2 cellular contexts compared by ENCODE assay signal in genomic region chr9:4576448-4576847, GRCh38.
TF ChIP-seq lines count a peak whose summit lies in the region.

No MANE protein-coding gene starts in this region.

TF ChIP-seq in liver, 16 proteins besides CTCF, POLR2A, EP300 and RAD21 (continued from another document):
- no peak for TF ChIP-seq REST (IDR thresholded peaks at IDR 0.05)
- no peak for TF ChIP-seq ATF3 (IDR thresholded peaks at IDR 0.05)
- no peak for TF ChIP-seq RXRA (IDR thresholded peaks at IDR 0.05)
- no peak for TF ChIP-seq YY1 (IDR thresholded peaks at IDR 0.05)
- no peak for TF ChIP-seq FOXA2 (IDR thresholded peaks at IDR 0.05)
- no peak for TF ChIP-seq GABPA (IDR thresholded peaks at IDR 0.05 in 1 of 2, conservative IDR thresholded peaks at IDR 0.05 in 1 of 2)
- no peak for TF ChIP-seq ZBTB33 (IDR thresholded peaks at IDR 0.05)

TF ChIP-seq in HepG2, 621 proteins besides CTCF, POLR2A, EP300 and RAD21 (continued from another document):
- TF ChIP-seq ZBTB40 (IDR thresholded peaks at IDR 0.05) (no peak), ZBTB40 (CRISPR knock-in tag; IDR thresholded peaks at IDR 0.05) (no peak), ZNF782 (CRISPR knock-in tag; IDR thresholded peaks at IDR 0.05; ENCODE audit: borderline replicate concordance) (no peak), DBP (CRISPR knock-in tag; IDR thresholded peaks at IDR 0.05; ENCODE audit: not compliant biosample characterization) (no peak), ZNF350 (CRISPR knock-in tag; IDR thresholded peaks at IDR 0.05; ENCODE audit: borderline replicate concordance, low read depth) (no peak), ZNF407 (CRISPR knock-in tag; IDR thresholded peaks at IDR 0.05; ENCODE audit: not compliant biosample characterization) (no peak), HNF1B (CRISPR knock-in tag; IDR thresholded peaks at IDR 0.05) (no peak), FOXK2 (IDR thresholded peaks at IDR 0.05) (no peak), FOXO4 (CRISPR knock-in tag; conservative IDR thresholded peaks at IDR 0.05) (no peak), SIX4 (CRISPR knock-in tag; IDR thresholded peaks at IDR 0.05) (no peak), NCOA5 (CRISPR knock-in tag; IDR thresholded peaks at IDR 0.05) (no peak), ZSCAN22 (CRISPR knock-in tag; IDR thresholded peaks at IDR 0.05) (no peak), FOXM1 (CRISPR knock-in tag; IDR thresholded peaks at IDR 0.05) (no peak), ZNF691 (CRISPR knock-in tag; IDR thresholded peaks at IDR 0.05; ENCODE audit: borderline replicate concordance, low read depth) (no peak), PHF20 (CRISPR knock-in tag; IDR thresholded peaks at IDR 0.05) (no peak), ATF1 (CRISPR knock-in tag; IDR thresholded peaks at IDR 0.05) (no peak)
